In the genomic region with DNA sequence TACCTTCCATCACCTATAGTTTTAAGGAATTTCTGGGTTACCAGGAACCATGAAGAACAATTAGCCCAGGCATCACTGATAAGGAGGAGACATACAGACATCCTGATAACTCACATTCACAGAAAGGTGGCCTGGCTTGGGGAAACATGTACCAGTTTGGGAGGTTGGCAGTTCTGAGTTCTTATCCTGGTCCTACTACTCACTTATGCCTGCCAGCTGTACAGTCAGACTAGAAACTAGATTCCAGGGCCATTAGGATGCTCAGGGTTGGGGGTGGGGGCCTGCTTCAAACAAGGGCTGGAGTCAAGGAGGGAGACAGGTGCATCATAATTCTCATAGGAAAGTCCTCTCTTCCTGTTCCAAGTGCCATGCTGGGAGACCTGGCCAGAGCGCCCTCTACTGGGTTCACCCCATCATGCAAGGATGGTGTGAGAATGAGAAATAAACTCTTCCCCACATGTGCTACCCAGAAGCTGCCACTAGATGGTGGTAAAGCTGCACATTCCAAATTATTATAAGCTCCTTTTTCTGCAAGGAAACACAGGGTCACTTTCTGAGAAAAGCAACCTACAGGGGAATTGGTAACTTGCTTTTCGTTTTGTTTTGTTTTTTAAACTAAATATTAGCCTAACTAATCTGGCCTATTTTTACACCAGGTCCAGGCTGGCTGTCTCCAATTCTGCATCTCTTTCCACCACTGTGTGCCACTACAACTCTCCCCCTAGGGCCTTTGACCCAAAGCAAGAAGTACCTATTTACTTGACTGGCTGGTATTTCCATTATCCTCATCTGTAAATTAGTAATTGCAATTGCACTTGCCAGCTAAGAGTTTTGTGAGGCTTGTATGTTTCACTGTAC, we compare ENCODE assay signal across 8 cellular contexts. TPM values are rescaled to one million over a fixed set of nuclear protein-coding genes. Genes with fewer than 3 reads are reported as not detected.
DNase-seq lines count a peak whose midpoint lies in the region; ATAC-seq and TF ChIP-seq lines count a peak whose summit lies in the region.

No MANE protein-coding gene starts in this region.

- H3K9me3 ChIP-seq in DND-41 (ENCODE audit: insufficient read depth, low read length, severe bottlenecking) (no peaks in the 10 kb centered on the region), SJSA1 (replicated peaks) (no peaks in the 10 kb centered on the region)

- H3K27ac Mint-ChIP-seq in activated naive CD4-positive, alpha-beta T cell treated with anti-CD3 and anti-CD28 coated beads, Interleukin-2, amount 50 U/mL, for 24 hours: peak overlapping the region; percentile 6

- H2AFZ ChIP-seq in DND-41 (ENCODE audit: low read depth, low read length): no peak overlapping the region

- peak; percentile 97 for TF ChIP-seq CTCF in DND-41 (IDR thresholded peaks at IDR 0.05; ENCODE audit: borderline replicate concordance, extremely low read depth, low read length, poor library complexity, severe bottlenecking)
- peak; percentile 100 for TF ChIP-seq CTCF in LNCAP (IDR thresholded peaks at IDR 0.05)

- H3K27me3 ChIP-seq in DND-41 (ENCODE audit: insufficient read depth, low read length, poor library complexity) (no peaks in the 10 kb centered on the region), SJSA1 (replicated peaks) (0 out of 2 replicates have a peak, but pooled peaks cover 7% of the 10 kb centered on the region)

- H3K4me1 ChIP-seq in DND-41 (ENCODE audit: insufficient read depth, low read length) (no peaks in the 10 kb centered on the region), SJSA1 (replicated peaks) (no peaks in the 10 kb centered on the region)

- H3K9me3 Mint-ChIP-seq in activated naive CD4-positive, alpha-beta T cell treated with anti-CD3 and anti-CD28 coated beads, Interleukin-2, amount 50 U/mL, for 24 hours: no peaks in the 10 kb centered on the region

- H3K27me3 Mint-ChIP-seq in activated naive CD4-positive, alpha-beta T cell treated with anti-CD3 and anti-CD28 coated beads, Interleukin-2, amount 50 U/mL, for 24 hours: no peaks in the 10 kb centered on the region

- peak; percentile 71 for DNase-seq in DND-41
- peak; percentile 47 to 54 for DNase-seq in SJSA1 (ENCODE audit: low read depth in 1 of 2, low spot score in 2 of 2)
- peak; percentile 55 for DNase-seq in Right ventricle myocardium superior
- DNase-seq in renal cortical epithelial cell (ENCODE audit: low read depth): peak; percentile 67

- H3K27ac ChIP-seq in DND-41 (ENCODE audit: low read length) (no peak overlapping the region), SJSA1 (no peak overlapping the region)

- ATAC-seq in DND-41 (ENCODE audit: insufficient read depth, low read depth) (peak; percentile 90), Right ventricle myocardium superior (ENCODE audit: poor library complexity) (peak; percentile 67), HG03139 (IDR thresholded peaks at IDR 0.05; ENCODE audit: unreplicated experiment) (no peak), GM21367 (IDR thresholded peaks at IDR 0.05; ENCODE audit: unreplicated experiment) (no peak)

- peaks cover 44% of the 10 kb centered on the region for H3K4me1 Mint-ChIP-seq in activated naive CD4-positive, alpha-beta T cell treated with anti-CD3 and anti-CD28 coated beads, Interleukin-2, amount 50 U/mL, for 24 hours

- H3K4me2 ChIP-seq in DND-41 (ENCODE audit: insufficient read depth, low read length): no peak overlapping the region

- H3K4me3 ChIP-seq in DND-41 (ENCODE audit: low read depth in 1 of 2, low read length in 2 of 2): no peak overlapping the region
- H3K4me3 ChIP-seq in SJSA1: no peak overlapping the region

- no peak overlapping the region for H3K9ac ChIP-seq in DND-41 (ENCODE audit: low read depth, low read length)

- intact Hi-C loops in Right ventricle myocardium superior (cut with DNase I): no loop called here

- H3K4me3 Mint-ChIP-seq in activated naive CD4-positive, alpha-beta T cell treated with anti-CD3 and anti-CD28 coated beads, Interleukin-2, amount 50 U/mL, for 24 hours: no peak overlapping the region

- H4K20me1 ChIP-seq in DND-41 (ENCODE audit: insufficient read depth, low read length): no peaks in the 10 kb centered on the region

- peaks cover 41% of the 10 kb centered on the region for H3K36me3 Mint-ChIP-seq in activated naive CD4-positive, alpha-beta T cell treated with anti-CD3 and anti-CD28 coated beads, Interleukin-2, amount 50 U/mL, for 24 hours

- peaks cover 4% of the 10 kb centered on the region; the same call in 1 of the 2 replicates for H3K36me3 ChIP-seq in DND-41 (ENCODE audit: insufficient read depth, low read length)
- H3K36me3 ChIP-seq in SJSA1: no peaks in the 10 kb centered on the region

- H3K79me2 ChIP-seq in DND-41 (ENCODE audit: insufficient read depth, low read length): no peaks in the 10 kb centered on the region

RNA-seq across cellular contexts. Expression of a gene that starts 14.5 kb away (rescaled TPM):
- 0.26 and 0.85 TPM in 2 replicates for total RNA-seq in SJSA1 (2014; rRNA removed; shearing (Covaris generic))
- total RNA-seq in Right ventricle myocardium superior (3.7 TPM), renal cortical epithelial cell (0.30 and 3.8 TPM in 2 replicates)

RNA-seq across cellular contexts. Expression of a gene that starts 54.5 kb away (rescaled TPM):
- total RNA-seq in SJSA1 (2014; rRNA removed; shearing (Covaris generic)): 13.0 and 18.5 TPM in 2 replicates
- total RNA-seq in Right ventricle myocardium superior (5.1 TPM), renal cortical epithelial cell (7.1 and 24.7 TPM in 2 replicates)

Comparison
In these comparisons a context has a peak if more than half of its experiments do, and no peak if none do; other contexts are left out.
1. ATAC-seq: peak in DND-41 (single experiment) and Right ventricle myocardium superior (single experiment); none in HG03139 (single experiment) and GM21367 (single experiment).
2. Peak in every context shown above with its lines, with median percentiles within 50 percentile points of each other: DNase-seq.